27 cellular contexts compared by ENCODE assay signal in the genomic region with DNA sequence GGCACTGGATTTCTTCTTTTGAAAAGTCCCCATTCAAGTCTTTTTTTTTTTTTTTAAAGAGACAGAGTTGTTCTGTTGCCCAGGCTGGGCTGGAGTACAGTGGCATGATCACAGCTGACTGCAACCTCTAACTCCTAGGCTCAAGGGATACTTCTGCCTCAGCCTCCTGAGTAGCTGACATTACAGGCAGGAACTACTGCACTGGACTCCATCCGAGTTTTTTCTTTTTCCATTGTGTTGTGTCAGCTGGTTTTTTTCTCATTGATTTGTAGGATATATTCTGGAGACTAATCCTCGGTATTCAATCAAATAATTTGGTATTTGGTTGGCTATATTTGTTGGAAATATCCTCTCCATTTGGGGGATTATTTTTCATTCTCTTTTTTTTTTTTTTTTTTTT.
"Had no signal": no experiment of that assay in that cellular context is flagged by ENCODE, and none has a peak within 500 bp of the region (broad histone marks: within the 10 kb centered on the region; RNA-seq: fewer than 3 reads in every experiment).

No MANE protein-coding gene starts in this region.

- H3K27ac ChIP-seq: neural progenitor cell, ovary, psoas muscle, right lobe of liver, sigmoid colon, stomach, thoracic aorta, thyroid gland, tibial nerve, upper lobe of left lung, vagina had no signal

- H3K36me3 ChIP-seq: ovary had no signal

- ATAC-seq: naive thymus-derived CD4-positive, alpha-beta T cell; natural killer cell; psoas muscle; right lobe of liver; stimulated activated effector memory CD8-positive, alpha-beta T cell treated with anti-CD3 and anti-CD28 coated beads, Interleukin-12 subunit alpha, Interleukin-12 subunit beta, amount 100 ng/mL, for 72 hours; stimulated activated naive B cell treated with anti-CD40 and anti-IgM and Interleukin-4, amounts not matched to agents 10 μg/mL and 1 μg/mL and 100 μg/mL, for 72 hours had no signal

- H3K27me3 Mint-ChIP-seq: naive thymus-derived CD4-positive, alpha-beta T cell; stimulated activated naive B cell treated with anti-CD40 and anti-IgM and Interleukin-4, amounts not matched to agents 10 μg/mL and 1 μg/mL and 100 μg/mL, for 72 hours; stimulated activated naive CD8-positive, alpha-beta T cell treated with anti-CD3 and anti-CD28 coated beads, Interleukin-15, Interleukin-2, amounts not matched to agents 100 ng/mL and 50 ng/mL, for 24 hours had no signal

- H3K4me3 Mint-ChIP-seq: naive thymus-derived CD4-positive, alpha-beta T cell; natural killer cell; nephron; neural progenitor cell; stimulated activated effector memory CD8-positive, alpha-beta T cell treated with anti-CD3 and anti-CD28 coated beads, Interleukin-12 subunit alpha, Interleukin-12 subunit beta, amount 100 ng/mL, for 72 hours; stimulated activated naive B cell treated with anti-CD40 and anti-IgM and Interleukin-4, amounts not matched to agents 10 μg/mL and 1 μg/mL and 100 μg/mL, for 72 hours; stimulated activated naive CD8-positive, alpha-beta T cell treated with anti-CD3 and anti-CD28 coated beads, Interleukin-15, Interleukin-2, amounts not matched to agents 100 ng/mL and 50 ng/mL, for 24 hours had no signal

- FAIRE-seq: small intestine, urothelium cell line had no signal

- H3K9me3 ChIP-seq: ovary, psoas muscle, right lobe of liver, sigmoid colon, stomach, thoracic aorta, thyroid gland, tibial nerve, upper lobe of left lung, vagina had no signal

- H3K27ac Mint-ChIP-seq: natural killer cell; neural progenitor cell; stimulated activated effector memory CD8-positive, alpha-beta T cell treated with anti-CD3 and anti-CD28 coated beads, Interleukin-12 subunit alpha, Interleukin-12 subunit beta, amount 100 ng/mL, for 72 hours; stimulated activated naive B cell treated with anti-CD40 and anti-IgM and Interleukin-4, amounts not matched to agents 10 μg/mL and 1 μg/mL and 100 μg/mL, for 72 hours; stimulated activated naive CD8-positive, alpha-beta T cell treated with anti-CD3 and anti-CD28 coated beads, Interleukin-15, Interleukin-2, amounts not matched to agents 100 ng/mL and 50 ng/mL, for 24 hours had no signal

- DNase-seq: naive thymus-derived CD4-positive, alpha-beta T cell; natural killer cell; occipital lobe; ovary; psoas muscle; right cardiac atrium; right lobe of liver; sigmoid colon; small intestine; stimulated activated CD4-positive, alpha-beta T cell treated with anti-CD3 and anti-CD28 coated beads, Interleukin-15, amount 100 ng/mL, for 24 hours; stimulated activated CD4-positive, alpha-beta T cell treated with anti-CD3 and anti-CD28 coated beads, Interleukin-2, amount 100 ng/mL, for 24 hours; stimulated activated CD4-positive, alpha-beta T cell treated with anti-CD3 and anti-CD28 coated beads, Interleukin-2, amount 100 ng/mL, for 48 hours; stimulated activated CD4-positive, alpha-beta T cell treated with anti-CD3 and anti-CD28 coated beads, Interleukin-4, amount 100 ng/mL, for 24 hours; stimulated activated naive B cell treated with anti-CD40 and anti-IgM and Interleukin-4, amounts not matched to agents 10 μg/mL and 1 μg/mL and 100 μg/mL, for 72 hours; stimulated activated naive CD4-positive, alpha-beta T cell treated with Interleukin-2 at 50 U/mL for 16 hours; stomach; thyroid gland; trophoblast cell; upper lobe of left lung had no signal

- H3K27me3 ChIP-seq: neural progenitor cell, ovary, right lobe of liver, sigmoid colon, stomach, thyroid gland, tibial nerve, upper lobe of left lung, vagina had no signal

- H3K9me3 Mint-ChIP-seq: natural killer cell, nephron, neural progenitor cell had no signal

- H3K4me1 Mint-ChIP-seq: neural progenitor cell; stimulated activated effector memory CD8-positive, alpha-beta T cell treated with anti-CD3 and anti-CD28 coated beads, Interleukin-12 subunit alpha, Interleukin-12 subunit beta, amount 100 ng/mL, for 72 hours had no signal

- H3K4me3 ChIP-seq: neural progenitor cell, ovary, psoas muscle, right lobe of liver, sigmoid colon, stomach, thoracic aorta, thyroid gland, tibial nerve, upper lobe of left lung, vagina had no signal

- H3K4me1 ChIP-seq: neural progenitor cell, psoas muscle, right lobe of liver, sigmoid colon, thyroid gland, upper lobe of left lung, vagina had no signal
